ENCODE assay signal across 8 cellular contexts in the genomic region with DNA sequence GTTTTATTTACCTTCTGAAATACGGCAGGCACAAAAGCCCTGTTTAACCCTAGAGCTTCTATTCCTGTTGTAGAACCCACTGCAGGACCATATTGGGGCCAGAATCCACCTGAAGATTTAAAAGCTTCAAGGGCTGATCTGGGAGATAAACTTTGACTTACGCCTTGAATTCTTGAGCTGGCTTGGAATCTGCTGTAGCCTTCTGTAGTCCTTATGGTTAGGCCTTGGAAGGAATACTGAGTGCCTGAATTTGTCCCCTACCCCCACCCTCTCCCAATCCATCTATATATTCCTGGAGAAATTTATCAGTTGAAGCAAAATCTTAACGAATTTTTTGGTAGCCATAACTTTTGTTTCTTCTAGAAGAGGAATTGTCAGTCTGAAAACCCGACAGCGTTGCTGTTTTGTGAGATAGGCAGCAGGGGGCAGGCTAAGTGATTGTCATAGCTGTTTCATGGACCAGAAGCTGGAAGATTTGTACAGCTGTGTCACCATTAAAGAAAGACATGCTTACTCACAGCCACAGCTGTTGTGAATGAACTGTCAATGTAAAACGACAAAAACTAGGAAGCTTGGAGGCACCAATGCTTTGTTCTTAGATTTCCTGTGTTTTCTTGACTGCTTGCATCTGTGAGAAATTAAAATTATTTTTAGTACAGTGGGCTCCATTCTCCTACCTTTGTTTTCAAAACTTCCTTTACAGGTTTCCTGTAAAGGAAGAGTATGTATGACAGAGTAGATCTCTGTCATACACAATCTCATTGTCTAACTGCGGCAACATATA. TPM values are rescaled to one million over a fixed set of nuclear protein-coding genes. Genes with fewer than 3 reads are reported as not detected.
A peak's percentile ranks its signal among the peaks of the same experiment; 100 is the strongest.
DNase-seq lines count a peak whose midpoint lies in the region; ATAC-seq and TF ChIP-seq lines count a peak whose summit lies in the region.

No MANE protein-coding gene starts in this region.

- H3K4me1 ChIP-seq in adrenal gland (replicated peaks in 1 of 2) (no peaks in the 10 kb centered on the region), cardiac muscle cell (ENCODE audit: low read depth) (no peaks in the 10 kb centered on the region)

- no peak for TF ChIP-seq POLR2A in adrenal gland (IDR thresholded peaks at IDR 0.05)

- TF ChIP-seq CTCF in adrenal gland (IDR thresholded peaks at IDR 0.05) (peak; percentile 45 to 78 (median 72)), cardiac muscle cell (IDR thresholded peaks at IDR 0.05; ENCODE audit: low read depth, low read length) (peak; percentile 80)

- WGBS in adrenal gland, 4 donors = 35 to 46% (median 41%) methylated on average over 7 of the region's 7 CpGs

- DNase-seq in ELR (ENCODE audit: low read depth) (peak; percentile 84), HK-2 (ENCODE audit: unreplicated experiment) (peak; percentile 56), RKO (ENCODE audit: low spot score) (peak; percentile 75), adrenal gland (peak; percentile 59 to 90 (median 73)), cardiac muscle cell (ENCODE audit: low read depth in 1 of 2, low spot score in 1 of 2) (peak; percentile 66 to 86), renal cortical epithelial cell (ENCODE audit: low read depth) (peak; percentile 67), OCI-M2 (lab: John Stamatoyannopoulos, UW; ENCODE audit: unreplicated experiment) (no peak)

- intact Hi-C loops in adrenal gland (cut with DNase I) = loop anchor here in 1 of 2 donors (10.0 kb wide), 1 partner anchor 145 kb away; the partner anchor contains the start of gene MFSD1

- H3K27ac ChIP-seq in adrenal gland = peak overlapping the region in 2 of 5 donors; percentile 30 to 66
- H3K27ac ChIP-seq in cardiac muscle cell = peak overlapping the region; percentile 29

- H3K9me3 ChIP-seq in adrenal gland (replicated peaks in 1 of 3) (no peaks in the 10 kb centered on the region), cardiac muscle cell (ENCODE audit: low read depth) (no peaks in the 10 kb centered on the region)

- H3K4me3 ChIP-seq in adrenal gland (no peak overlapping the region), cardiac muscle cell (no peak overlapping the region)

- peak; percentile 98 for ATAC-seq in GM21390 (IDR thresholded peaks at IDR 0.05; ENCODE audit: unreplicated experiment)

- no peaks in the 10 kb centered on the region for H3K27me3 ChIP-seq in adrenal gland
- H3K27me3 ChIP-seq in cardiac muscle cell = no peaks in the 10 kb centered on the region

- H3K36me3 ChIP-seq in adrenal gland (replicated peaks in 1 of 2) (peaks cover 0 to 57% of the 10 kb centered on the region in 2 donors), cardiac muscle cell (peaks cover 59% of the 10 kb centered on the region)

RNA-seq across cellular contexts. Expression of gene LXN, which starts 12.8 kb away (rescaled TPM):
- total RNA-seq in adrenal gland (100 to 1,000 TPM in 1 of 8 donors, 10 to 100 TPM in 7; 20.5 to 100 (median 67.0) TPM), cardiac muscle cell (9.8 and 12.8 TPM in 2 replicates), renal cortical epithelial cell (12.7 and 50.3 TPM in 2 replicates)
- polyA plus RNA-seq in adrenal gland (10 to 100 TPM; 23.5 to 60.6 (median 42.0) TPM), cardiac muscle cell (6.7 and 11.1 TPM in 2 replicates)

RNA-seq across cellular contexts. Expression of gene GFM1, which starts 15.3 kb away (rescaled TPM):
- total RNA-seq in adrenal gland (10 to 100 TPM; 31.3 to 90.1 (median 56.3) TPM), cardiac muscle cell (39.8 and 47.5 TPM in 2 replicates), renal cortical epithelial cell (72.7 and 79.7 TPM in 2 replicates)
- polyA plus RNA-seq in adrenal gland (10 to 100 TPM in 2 of 3 donors, 1 to 10 TPM in 1; 7.3 to 82.4 (median 11.3) TPM), cardiac muscle cell (43.5 and 53.2 TPM in 2 replicates)
